1 cellular context compared by ENCODE assay signal in genomic region chr6:156613996-156614395, GRCh38.
TF ChIP-seq lines count a peak whose summit lies in the region.

No MANE protein-coding gene starts in this region.

TF ChIP-seq in HEK293, 187 proteins besides CTCF, POLR2A, EP300 and RAD21 (continued from another document):
- TF ChIP-seq PRDM2 (tag by site-specific recombination; IDR thresholded peaks at IDR 0.05; ENCODE audit: borderline replicate concordance): no peak
TF ChIP-seq in HEK293: peak in this region for 2.
